9 cellular contexts compared by ENCODE assay signal in the genomic region with DNA sequence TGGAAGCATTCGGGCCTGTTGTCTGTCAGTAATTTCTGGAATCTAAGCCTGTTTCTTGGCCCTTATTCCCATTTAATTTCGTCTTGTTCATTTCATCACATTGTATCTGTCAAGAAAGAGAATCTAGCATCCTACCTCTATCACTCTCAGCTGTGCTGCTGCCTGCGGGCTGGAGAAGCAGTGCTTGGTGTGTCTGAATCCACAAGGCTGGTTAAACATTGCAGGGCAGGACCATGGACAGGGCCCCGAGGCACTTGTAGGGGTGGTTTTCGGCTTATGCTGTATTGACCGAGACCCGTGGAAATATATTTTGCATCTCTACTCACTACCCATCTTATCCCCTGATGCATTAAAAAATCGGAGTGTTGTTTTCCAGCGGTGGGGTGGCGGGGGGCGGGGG. TPM values are rescaled to one million over a fixed set of nuclear protein-coding genes. Genes with fewer than 3 reads are reported as not detected.
DNase-seq lines count a peak whose midpoint lies in the region; ATAC-seq and TF ChIP-seq lines count a peak whose summit lies in the region.
"Had no signal": no experiment of that assay in that cellular context is flagged by ENCODE, and none has a peak within 500 bp of the region (broad histone marks: within the 10 kb centered on the region; RNA-seq: fewer than 3 reads in every experiment).

No MANE protein-coding gene starts in this region.

- H3K27me3 Mint-ChIP-seq in CD14-positive monocyte (ENCODE audit: low read depth in 3 of 3) = peaks cover 51 to 57% (median 55%) of the 10 kb centered on the region in 3 donors

- peaks cover 0 to 8% of the 10 kb centered on the region in 2 donors for H3K36me3 Mint-ChIP-seq in CD14-positive monocyte

- H3K27me3 ChIP-seq in brain microvascular endothelial cell (replicated peaks) = peaks cover 12% of the 10 kb centered on the region

- peaks cover 14% of the 10 kb centered on the region for H3K4me1 Mint-ChIP-seq in CD14-positive monocyte

- no peak overlapping the region for H3K27ac Mint-ChIP-seq in CD14-positive monocyte
- H3K27ac Mint-ChIP-seq: stimulated activated naive CD8-positive, alpha-beta T cell treated with anti-CD3 and anti-CD28 coated beads, Interleukin-15, amount 100 ng/mL, for 72 hours had no signal

- H3K9me3 Mint-ChIP-seq in CD14-positive monocyte = peaks cover 0 to 16% (median 7%) of the 10 kb centered on the region in 7 donors
- H3K9me3 Mint-ChIP-seq: stimulated activated naive CD8-positive, alpha-beta T cell treated with anti-CD3 and anti-CD28 coated beads, Interleukin-15, amount 100 ng/mL, for 72 hours had no signal

- no peaks in the 10 kb centered on the region for H3K36me3 ChIP-seq in brain microvascular endothelial cell (replicated peaks)

- ATAC-seq in HG03565 (IDR thresholded peaks at IDR 0.05; ENCODE audit: unreplicated experiment) = no peak
- ATAC-seq: stimulated activated naive CD8-positive, alpha-beta T cell treated with anti-CD3 and anti-CD28 coated beads, Interleukin-15, amount 100 ng/mL, for 72 hours had no signal

- in situ Hi-C loops in brain microvascular endothelial cell (cut with HindIII; ENCODE audit: low pct_ligation_motif_present, low sequenced_read_pairs) = no loop called here

- peak; percentile 72 for DNase-seq in GM10266 (ENCODE audit: extremely low spot score)
- peak; percentile 77 for DNase-seq in brain microvascular endothelial cell
- DNase-seq in left kidney (ENCODE audit: low read depth, low spot score) = peak; percentile 96
- DNase-seq in substantia nigra (lab: John Stamatoyannopoulos, UW) = peak in 27 of 49 donors; percentile 26 to 77 (median 45)
- DNase-seq in CD14-positive monocyte (ENCODE audit: low spot score) = no peak
- no peak for DNase-seq in NCI-H524 (lab: John Stamatoyannopoulos, UW)

- H3K27ac ChIP-seq in brain microvascular endothelial cell = no peak overlapping the region
- H3K27ac ChIP-seq in substantia nigra (ENCODE audit: low read depth, low read length, poor library complexity, severe bottlenecking) = no peak overlapping the region

- intact Hi-C loops in CD14-positive monocyte (cut with micrococcal nuclease) = no loop called here

- H3K4me3 ChIP-seq in brain microvascular endothelial cell (ENCODE audit: low read depth, low read length) = no peak overlapping the region

- TF ChIP-seq CTCF in GM10266 (IDR thresholded peaks at IDR 0.05; ENCODE audit: control insufficient read depth, insufficient read depth, low read depth, missing control alignments) (no peak), brain microvascular endothelial cell (IDR thresholded peaks at IDR 0.05; ENCODE audit: low read depth, low read length, missing control alignments) (no peak), CD14-positive monocyte (IDR thresholded peaks at IDR 0.05) (no peak)

- H3K4me3 Mint-ChIP-seq in CD14-positive monocyte = peak overlapping the region in 1 of 2 donors; percentile 67
- H3K4me3 Mint-ChIP-seq: stimulated activated naive CD8-positive, alpha-beta T cell treated with anti-CD3 and anti-CD28 coated beads, Interleukin-15, amount 100 ng/mL, for 72 hours had no signal

TF ChIP-seq in PFSK-1, 5 proteins besides CTCF, POLR2A, EP300 and RAD21:
- TF ChIP-seq, protein P1, sequence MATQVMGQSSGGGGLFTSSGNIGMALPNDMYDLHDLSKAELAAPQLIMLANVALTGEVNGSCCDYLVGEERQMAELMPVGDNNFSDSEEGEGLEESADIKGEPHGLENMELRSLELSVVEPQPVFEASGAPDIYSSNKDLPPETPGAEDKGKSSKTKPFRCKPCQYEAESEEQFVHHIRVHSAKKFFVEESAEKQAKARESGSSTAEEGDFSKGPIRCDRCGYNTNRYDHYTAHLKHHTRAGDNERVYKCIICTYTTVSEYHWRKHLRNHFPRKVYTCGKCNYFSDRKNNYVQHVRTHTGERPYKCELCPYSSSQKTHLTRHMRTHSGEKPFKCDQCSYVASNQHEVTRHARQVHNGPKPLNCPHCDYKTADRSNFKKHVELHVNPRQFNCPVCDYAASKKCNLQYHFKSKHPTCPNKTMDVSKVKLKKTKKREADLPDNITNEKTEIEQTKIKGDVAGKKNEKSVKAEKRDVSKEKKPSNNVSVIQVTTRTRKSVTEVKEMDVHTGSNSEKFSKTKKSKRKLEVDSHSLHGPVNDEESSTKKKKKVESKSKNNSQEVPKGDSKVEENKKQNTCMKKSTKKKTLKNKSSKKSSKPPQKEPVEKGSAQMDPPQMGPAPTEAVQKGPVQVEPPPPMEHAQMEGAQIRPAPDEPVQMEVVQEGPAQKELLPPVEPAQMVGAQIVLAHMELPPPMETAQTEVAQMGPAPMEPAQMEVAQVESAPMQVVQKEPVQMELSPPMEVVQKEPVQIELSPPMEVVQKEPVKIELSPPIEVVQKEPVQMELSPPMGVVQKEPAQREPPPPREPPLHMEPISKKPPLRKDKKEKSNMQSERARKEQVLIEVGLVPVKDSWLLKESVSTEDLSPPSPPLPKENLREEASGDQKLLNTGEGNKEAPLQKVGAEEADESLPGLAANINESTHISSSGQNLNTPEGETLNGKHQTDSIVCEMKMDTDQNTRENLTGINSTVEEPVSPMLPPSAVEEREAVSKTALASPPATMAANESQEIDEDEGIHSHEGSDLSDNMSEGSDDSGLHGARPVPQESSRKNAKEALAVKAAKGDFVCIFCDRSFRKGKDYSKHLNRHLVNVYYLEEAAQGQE (IDR thresholded peaks at IDR 0.05; ENCODE audit: insufficient read depth in 1 of 2, low read depth in 2 of 2, low read length in 2 of 2) = peak; percentile 95 to 98
- no peak for TF ChIP-seq FOXP2 (optimal IDR thresholded peaks at IDR 0.05; ENCODE audit: borderline replicate concordance, extremely low read depth, extremely low read length, insufficient read depth)

RNA-seq across cellular contexts. Expression of a gene that starts 3.1 kb away (rescaled TPM):
- polyA plus RNA-seq in PFSK-1 (2012; ENCODE audit: insufficient read length, low read depth) = 7.4 TPM
- 10 to 100 TPM; 10.4 to 16.2 TPM for polyA plus RNA-seq in CD14-positive monocyte

Comparison
In these comparisons a context has a peak if more than half of its experiments do, and no peak if none do; other contexts are left out.
1. DNase-seq: peak in GM10266 (single experiment), brain microvascular endothelial cell (single experiment), left kidney (single experiment) and substantia nigra (27 of 49); none in CD14-positive monocyte (single experiment) and NCI-H524 (0 of 2).